1 cellular context compared by ENCODE assay signal in genomic region chr3:32078864-32079263, GRCh38.
TF ChIP-seq lines count a peak whose summit lies in the region.

No MANE protein-coding gene starts in this region.

TF ChIP-seq in K562, 482 proteins besides CTCF, POLR2A, EP300 and RAD21 (continued from another document):
- peak; percentile 60; the same call in 1 of the 2 replicates for TF ChIP-seq HINFP (tag; conservative IDR thresholded peaks at IDR 0.05; ENCODE audit: low read depth)
- TF ChIP-seq DDX20 (tag; IDR thresholded peaks at IDR 0.05; ENCODE audit: low read depth) = 0 out of 2 replicates have a peak, but pooled peaks have one; percentile 23
- TF ChIP-seq STAG1 (CRISPR knock-in tag; IDR thresholded peaks at IDR 0.05; ENCODE audit: borderline replicate concordance) = no peak
- 0 out of 2 replicates have a peak, but pooled peaks have one; percentile 39 for TF ChIP-seq PTRF (tag; IDR thresholded peaks at IDR 0.05)
